ENCODE assay signal across 30 cellular contexts in the genomic region with DNA sequence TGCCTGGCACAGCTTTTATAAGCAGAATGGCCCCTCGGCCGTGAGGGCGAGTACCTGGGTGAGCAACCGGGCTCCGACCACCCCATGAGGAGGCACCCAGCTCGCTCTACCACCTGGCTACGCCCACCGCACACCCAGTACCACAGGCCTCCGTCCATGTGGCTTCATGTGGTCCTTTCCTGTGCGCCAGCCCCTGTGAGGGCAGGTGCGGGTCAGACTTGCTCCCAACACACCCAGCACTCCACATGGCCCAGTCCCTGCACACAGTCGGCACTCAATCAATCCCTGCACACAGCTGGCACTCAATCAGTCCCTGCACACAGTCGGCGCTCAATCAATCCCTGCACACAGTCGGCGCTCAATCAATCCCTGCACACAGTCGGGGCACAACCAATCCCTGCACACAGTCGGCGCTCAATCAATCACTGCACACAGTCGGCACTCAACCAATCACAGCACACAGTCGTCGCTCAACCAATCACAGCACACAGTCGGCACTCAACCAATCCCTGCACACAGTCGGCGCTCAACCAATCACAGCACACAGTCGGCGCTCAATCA. TPM values are rescaled to one million over a fixed set of nuclear protein-coding genes. Genes with fewer than 3 reads are reported as not detected.
"Had no signal": no experiment of that assay in that cellular context is flagged by ENCODE, and none has a peak within 500 bp of the region (broad histone marks: within the 10 kb centered on the region; RNA-seq: fewer than 3 reads in every experiment).

No MANE protein-coding gene starts in this region.

- FAIRE-seq: kidney had no signal

- H3K9me3 ChIP-seq: gastroesophageal sphincter, transverse colon had no signal

- H3K27ac ChIP-seq: cardiac muscle cell, gastroesophageal sphincter, transverse colon had no signal

- H3K4me3 ChIP-seq: cardiac muscle cell, coronary artery, gastroesophageal sphincter, transverse colon had no signal

- H3K27me3 ChIP-seq: cardiac muscle cell had no signal

- H3K36me3 ChIP-seq: cardiac muscle cell, gastroesophageal sphincter, transverse colon had no signal

- DNase-seq: activated CD4-positive, alpha-beta T cell treated with anti-CD3 and anti-CD28 coated beads for 4 hours; activated CD4-positive, alpha-beta T cell treated with anti-CD3 and anti-CD28 coated beads, Interleukin-2, amount 50 U/mL, for 4 hours; activated CD8-positive, alpha-beta memory T cell treated with anti-CD3 and anti-CD28 coated beads, Interleukin-2, amount 50 U/mL, for 4 hours; activated gamma-delta T cell treated with Interleukin-2 at 50 U/mL for 16 hours; activated T-cell treated with anti-CD3 and anti-CD28 coated beads, Interleukin-2, amount 50 U/mL, for 24 hours; effector memory CD8-positive, alpha-beta T cell; erythroblast; head of caudate nucleus; immature natural killer cell; kidney; left colon; naive B cell; stimulated activated CD4-positive, alpha-beta T cell treated with anti-CD3 and anti-CD28 coated beads, Interleukin-2, amount 100 ng/mL, for 48 hours; stimulated activated naive CD4-positive, alpha-beta T cell treated with Interleukin-2 at 50 U/mL for 16 hours; T-helper 1 cell; transverse colon had no signal

- ATAC-seq: activated naive CD4-positive, alpha-beta T cell treated with anti-CD3 and anti-CD28 coated beads, Interleukin-2, amount 50 U/mL, for 72 hours; activated T-helper 17 cell treated with anti-CD3 and anti-CD28 coated beads, Interleukin-2, amount 50 U/mL, for 72 hours; effector memory CD8-positive, alpha-beta T cell; gastroesophageal sphincter; left colon had no signal

RNA-seq across cellular contexts. Expression of gene C1QTNF8, which starts 4.0 kb away (rescaled TPM):
- total RNA-seq: activated CD8-positive, alpha-beta memory T cell treated with anti-CD3 and anti-CD28 coated beads for 36 hours; activated naive CD4-positive, alpha-beta T cell treated with anti-CD3 and anti-CD28 coated beads, Interleukin-2, amount 50 U/mL, for 72 hours; activated T-helper 17 cell treated with anti-CD3 and anti-CD28 coated beads, Interleukin-2, amount 50 U/mL, for 72 hours; cerebellum; gastroesophageal sphincter; kidney; left colon; lower leg skin; mesothelial cell of epicardium; omental fat pad; skeletal muscle tissue; transverse colon; urinary bladder had no signal
- polyA plus RNA-seq: cardiac muscle cell, immature natural killer cell, urinary bladder had no signal

RNA-seq across cellular contexts. Expression of gene SSTR5, which starts 19.5 kb away (rescaled TPM):
- total RNA-seq: activated CD8-positive, alpha-beta memory T cell treated with anti-CD3 and anti-CD28 coated beads for 36 hours; activated naive CD4-positive, alpha-beta T cell treated with anti-CD3 and anti-CD28 coated beads, Interleukin-2, amount 50 U/mL, for 72 hours; activated T-helper 17 cell treated with anti-CD3 and anti-CD28 coated beads, Interleukin-2, amount 50 U/mL, for 72 hours; cardiac muscle cell; cerebellum; gastroesophageal sphincter; mesothelial cell of epicardium; neural crest cell; skeletal muscle tissue; temporal lobe; transverse colon had no signal
- polyA plus RNA-seq: cardiac muscle cell, immature natural killer cell had no signal
